In the genomic region with DNA sequence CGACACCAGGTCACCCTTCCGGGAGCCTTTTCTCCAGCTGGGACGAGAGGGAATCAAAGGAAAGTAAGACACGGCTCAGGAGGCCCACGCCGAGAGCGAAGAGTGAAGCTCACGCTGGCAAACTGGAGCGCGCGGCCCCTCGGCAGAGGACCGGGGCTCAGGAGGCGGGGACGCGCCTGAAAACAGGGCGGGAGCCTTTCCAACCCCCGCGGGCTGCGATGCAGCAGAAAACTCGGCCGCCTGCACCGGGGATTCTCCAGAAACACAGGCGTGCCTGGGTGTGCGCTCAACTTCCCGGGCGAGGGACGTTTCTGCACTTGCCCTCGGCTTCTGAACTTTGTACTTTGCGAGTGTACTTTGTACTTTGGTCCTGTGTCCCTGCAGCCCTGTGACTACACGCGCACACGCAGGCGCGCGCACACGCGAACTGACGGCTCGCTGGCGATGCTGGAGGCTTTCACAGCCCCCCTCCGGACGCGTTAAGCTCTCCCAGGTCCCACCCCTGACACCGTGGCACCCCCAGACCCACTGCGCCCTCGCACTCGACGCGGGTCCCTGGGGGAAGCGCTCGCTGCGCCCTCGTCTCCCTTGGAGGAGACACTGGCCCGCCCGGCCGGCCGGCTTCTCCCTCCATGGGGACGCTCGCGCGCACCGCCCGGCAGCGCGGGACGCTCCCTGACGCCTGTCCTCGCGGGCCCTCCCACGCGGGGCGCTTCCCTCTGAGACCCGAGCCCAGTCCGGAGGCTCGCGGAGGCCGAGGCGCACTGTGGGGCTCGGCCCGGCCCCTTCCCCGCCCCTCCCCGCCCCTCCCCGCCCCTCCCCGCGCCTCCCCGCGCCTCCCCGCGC, we compare ENCODE assay signal across 1 cellular context.
TF ChIP-seq lines count a peak whose summit lies in the region.

No MANE protein-coding gene starts in this region.

TF ChIP-seq in HepG2, 621 proteins besides CTCF, POLR2A, EP300 and RAD21 (continued from another document and continues in another):
- TF ChIP-seq, protein P1, sequence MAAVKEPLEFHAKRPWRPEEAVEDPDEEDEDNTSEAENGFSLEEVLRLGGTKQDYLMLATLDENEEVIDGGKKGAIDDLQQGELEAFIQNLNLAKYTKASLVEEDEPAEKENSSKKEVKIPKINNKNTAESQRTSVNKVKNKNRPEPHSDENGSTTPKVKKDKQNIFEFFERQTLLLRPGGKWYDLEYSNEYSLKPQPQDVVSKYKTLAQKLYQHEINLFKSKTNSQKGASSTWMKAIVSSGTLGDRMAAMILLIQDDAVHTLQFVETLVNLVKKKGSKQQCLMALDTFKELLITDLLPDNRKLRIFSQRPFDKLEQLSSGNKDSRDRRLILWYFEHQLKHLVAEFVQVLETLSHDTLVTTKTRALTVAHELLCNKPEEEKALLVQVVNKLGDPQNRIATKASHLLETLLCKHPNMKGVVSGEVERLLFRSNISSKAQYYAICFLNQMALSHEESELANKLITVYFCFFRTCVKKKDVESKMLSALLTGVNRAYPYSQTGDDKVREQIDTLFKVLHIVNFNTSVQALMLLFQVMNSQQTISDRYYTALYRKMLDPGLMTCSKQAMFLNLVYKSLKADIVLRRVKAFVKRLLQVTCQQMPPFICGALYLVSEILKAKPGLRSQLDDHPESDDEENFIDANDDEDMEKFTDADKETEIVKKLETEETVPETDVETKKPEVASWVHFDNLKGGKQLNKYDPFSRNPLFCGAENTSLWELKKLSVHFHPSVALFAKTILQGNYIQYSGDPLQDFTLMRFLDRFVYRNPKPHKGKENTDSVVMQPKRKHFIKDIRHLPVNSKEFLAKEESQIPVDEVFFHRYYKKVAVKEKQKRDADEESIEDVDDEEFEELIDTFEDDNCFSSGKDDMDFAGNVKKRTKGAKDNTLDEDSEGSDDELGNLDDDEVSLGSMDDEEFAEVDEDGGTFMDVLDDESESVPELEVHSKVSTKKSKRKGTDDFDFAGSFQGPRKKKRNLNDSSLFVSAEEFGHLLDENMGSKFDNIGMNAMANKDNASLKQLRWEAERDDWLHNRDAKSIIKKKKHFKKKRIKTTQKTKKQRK (IDR thresholded peaks at IDR 0.05; ENCODE audit: low read length): no peak
- TF ChIP-seq, protein P2, sequence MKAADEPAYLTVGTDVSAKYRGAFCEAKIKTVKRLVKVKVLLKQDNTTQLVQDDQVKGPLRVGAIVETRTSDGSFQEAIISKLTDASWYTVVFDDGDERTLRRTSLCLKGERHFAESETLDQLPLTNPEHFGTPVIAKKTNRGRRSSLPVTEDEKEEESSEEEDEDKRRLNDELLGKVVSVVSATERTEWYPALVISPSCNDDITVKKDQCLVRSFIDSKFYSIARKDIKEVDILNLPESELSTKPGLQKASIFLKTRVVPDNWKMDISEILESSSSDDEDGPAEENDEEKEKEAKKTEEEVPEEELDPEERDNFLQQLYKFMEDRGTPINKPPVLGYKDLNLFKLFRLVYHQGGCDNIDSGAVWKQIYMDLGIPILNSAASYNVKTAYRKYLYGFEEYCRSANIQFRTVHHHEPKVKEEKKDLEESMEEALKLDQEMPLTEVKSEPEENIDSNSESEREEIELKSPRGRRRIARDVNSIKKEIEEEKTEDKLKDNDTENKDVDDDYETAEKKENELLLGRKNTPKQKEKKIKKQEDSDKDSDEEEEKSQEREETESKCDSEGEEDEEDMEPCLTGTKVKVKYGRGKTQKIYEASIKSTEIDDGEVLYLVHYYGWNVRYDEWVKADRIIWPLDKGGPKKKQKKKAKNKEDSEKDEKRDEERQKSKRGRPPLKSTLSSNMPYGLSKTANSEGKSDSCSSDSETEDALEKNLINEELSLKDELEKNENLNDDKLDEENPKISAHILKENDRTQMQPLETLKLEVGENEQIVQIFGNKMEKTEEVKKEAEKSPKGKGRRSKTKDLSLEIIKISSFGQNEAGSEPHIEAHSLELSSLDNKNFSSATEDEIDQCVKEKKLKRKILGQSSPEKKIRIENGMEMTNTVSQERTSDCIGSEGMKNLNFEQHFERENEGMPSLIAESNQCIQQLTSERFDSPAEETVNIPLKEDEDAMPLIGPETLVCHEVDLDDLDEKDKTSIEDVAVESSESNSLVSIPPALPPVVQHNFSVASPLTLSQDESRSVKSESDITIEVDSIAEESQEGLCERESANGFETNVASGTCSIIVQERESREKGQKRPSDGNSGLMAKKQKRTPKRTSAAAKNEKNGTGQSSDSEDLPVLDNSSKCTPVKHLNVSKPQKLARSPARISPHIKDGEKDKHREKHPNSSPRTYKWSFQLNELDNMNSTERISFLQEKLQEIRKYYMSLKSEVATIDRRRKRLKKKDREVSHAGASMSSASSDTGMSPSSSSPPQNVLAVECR (CRISPR knock-in tag; IDR thresholded peaks at IDR 0.05; ENCODE audit: borderline replicate concordance): peak; percentile 74; the same call in 1 of the 2 replicates
- TF ChIP-seq, protein P3, sequence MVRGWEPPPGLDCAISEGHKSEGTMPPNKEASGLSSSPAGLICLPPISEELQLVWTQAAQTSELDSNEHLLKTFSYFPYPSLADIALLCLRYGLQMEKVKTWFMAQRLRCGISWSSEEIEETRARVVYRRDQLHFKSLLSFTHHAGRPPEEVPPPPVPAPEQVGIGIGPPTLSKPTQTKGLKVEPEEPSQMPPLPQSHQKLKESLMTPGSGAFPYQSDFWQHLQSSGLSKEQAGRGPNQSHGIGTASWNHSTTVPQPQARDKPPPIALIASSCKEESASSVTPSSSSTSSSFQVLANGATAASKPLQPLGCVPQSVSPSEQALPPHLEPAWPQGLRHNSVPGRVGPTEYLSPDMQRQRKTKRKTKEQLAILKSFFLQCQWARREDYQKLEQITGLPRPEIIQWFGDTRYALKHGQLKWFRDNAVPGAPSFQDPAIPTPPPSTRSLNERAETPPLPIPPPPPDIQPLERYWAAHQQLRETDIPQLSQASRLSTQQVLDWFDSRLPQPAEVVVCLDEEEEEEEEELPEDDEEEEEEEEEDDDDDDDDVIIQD (CRISPR knock-in tag; IDR thresholded peaks at IDR 0.05; ENCODE audit: low read depth): no peak
- TF ChIP-seq SATB2 (CRISPR knock-in tag; IDR thresholded peaks at IDR 0.05) (0 out of 2 replicates have a peak, but pooled peaks have one; percentile 52), ZNF775 (CRISPR knock-in tag; IDR thresholded peaks at IDR 0.05; ENCODE audit: borderline replicate concordance) (no peak), KLF12 (CRISPR knock-in tag; IDR thresholded peaks at IDR 0.05; ENCODE audit: borderline replicate concordance) (peak; percentile 86), ZNF616 (CRISPR knock-in tag; IDR thresholded peaks at IDR 0.05; ENCODE audit: low read depth) (0 out of 2 replicates have a peak, but pooled peaks have one; percentile 31), PHF8 (CRISPR knock-in tag; IDR thresholded peaks at IDR 0.05) (peak; percentile 43; the same call in 1 of the 2 replicates), SALL1 (CRISPR knock-in tag; IDR thresholded peaks at IDR 0.05) (peak; percentile 84), ZNF101 (CRISPR knock-in tag; IDR thresholded peaks at IDR 0.05; ENCODE audit: borderline replicate concordance, low read depth) (no peak), ZNF549 (CRISPR knock-in tag; IDR thresholded peaks at IDR 0.05) (0 out of 2 replicates have a peak, but pooled peaks have one; percentile 33), BCL6 (CRISPR knock-in tag; IDR thresholded peaks at IDR 0.05) (peak; percentile 32; the same call in 1 of the 2 replicates), SP1 (IDR thresholded peaks at IDR 0.05) (no peak), SP1 (CRISPR knock-in tag; IDR thresholded peaks at IDR 0.05) (peak; percentile 8; the same call in 1 of the 2 replicates), PTBP1 (IDR thresholded peaks at IDR 0.05; ENCODE audit: low read depth, low read length, poor library complexity, severe bottlenecking) (no peak), FOXC1 (CRISPR knock-in tag; IDR thresholded peaks at IDR 0.05; ENCODE audit: borderline replicate concordance) (peak; percentile 59; the same call in 1 of the 2 replicates)
- TF ChIP-seq, protein P4, sequence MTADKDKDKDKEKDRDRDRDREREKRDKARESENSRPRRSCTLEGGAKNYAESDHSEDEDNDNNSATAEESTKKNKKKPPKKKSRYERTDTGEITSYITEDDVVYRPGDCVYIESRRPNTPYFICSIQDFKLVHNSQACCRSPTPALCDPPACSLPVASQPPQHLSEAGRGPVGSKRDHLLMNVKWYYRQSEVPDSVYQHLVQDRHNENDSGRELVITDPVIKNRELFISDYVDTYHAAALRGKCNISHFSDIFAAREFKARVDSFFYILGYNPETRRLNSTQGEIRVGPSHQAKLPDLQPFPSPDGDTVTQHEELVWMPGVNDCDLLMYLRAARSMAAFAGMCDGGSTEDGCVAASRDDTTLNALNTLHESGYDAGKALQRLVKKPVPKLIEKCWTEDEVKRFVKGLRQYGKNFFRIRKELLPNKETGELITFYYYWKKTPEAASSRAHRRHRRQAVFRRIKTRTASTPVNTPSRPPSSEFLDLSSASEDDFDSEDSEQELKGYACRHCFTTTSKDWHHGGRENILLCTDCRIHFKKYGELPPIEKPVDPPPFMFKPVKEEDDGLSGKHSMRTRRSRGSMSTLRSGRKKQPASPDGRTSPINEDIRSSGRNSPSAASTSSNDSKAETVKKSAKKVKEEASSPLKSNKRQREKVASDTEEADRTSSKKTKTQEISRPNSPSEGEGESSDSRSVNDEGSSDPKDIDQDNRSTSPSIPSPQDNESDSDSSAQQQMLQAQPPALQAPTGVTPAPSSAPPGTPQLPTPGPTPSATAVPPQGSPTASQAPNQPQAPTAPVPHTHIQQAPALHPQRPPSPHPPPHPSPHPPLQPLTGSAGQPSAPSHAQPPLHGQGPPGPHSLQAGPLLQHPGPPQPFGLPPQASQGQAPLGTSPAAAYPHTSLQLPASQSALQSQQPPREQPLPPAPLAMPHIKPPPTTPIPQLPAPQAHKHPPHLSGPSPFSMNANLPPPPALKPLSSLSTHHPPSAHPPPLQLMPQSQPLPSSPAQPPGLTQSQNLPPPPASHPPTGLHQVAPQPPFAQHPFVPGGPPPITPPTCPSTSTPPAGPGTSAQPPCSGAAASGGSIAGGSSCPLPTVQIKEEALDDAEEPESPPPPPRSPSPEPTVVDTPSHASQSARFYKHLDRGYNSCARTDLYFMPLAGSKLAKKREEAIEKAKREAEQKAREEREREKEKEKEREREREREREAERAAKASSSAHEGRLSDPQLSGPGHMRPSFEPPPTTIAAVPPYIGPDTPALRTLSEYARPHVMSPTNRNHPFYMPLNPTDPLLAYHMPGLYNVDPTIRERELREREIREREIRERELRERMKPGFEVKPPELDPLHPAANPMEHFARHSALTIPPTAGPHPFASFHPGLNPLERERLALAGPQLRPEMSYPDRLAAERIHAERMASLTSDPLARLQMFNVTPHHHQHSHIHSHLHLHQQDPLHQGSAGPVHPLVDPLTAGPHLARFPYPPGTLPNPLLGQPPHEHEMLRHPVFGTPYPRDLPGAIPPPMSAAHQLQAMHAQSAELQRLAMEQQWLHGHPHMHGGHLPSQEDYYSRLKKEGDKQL (CRISPR knock-in tag; IDR thresholded peaks at IDR 0.05; ENCODE audit: low read depth): no peak
- TF ChIP-seq, protein P5, sequence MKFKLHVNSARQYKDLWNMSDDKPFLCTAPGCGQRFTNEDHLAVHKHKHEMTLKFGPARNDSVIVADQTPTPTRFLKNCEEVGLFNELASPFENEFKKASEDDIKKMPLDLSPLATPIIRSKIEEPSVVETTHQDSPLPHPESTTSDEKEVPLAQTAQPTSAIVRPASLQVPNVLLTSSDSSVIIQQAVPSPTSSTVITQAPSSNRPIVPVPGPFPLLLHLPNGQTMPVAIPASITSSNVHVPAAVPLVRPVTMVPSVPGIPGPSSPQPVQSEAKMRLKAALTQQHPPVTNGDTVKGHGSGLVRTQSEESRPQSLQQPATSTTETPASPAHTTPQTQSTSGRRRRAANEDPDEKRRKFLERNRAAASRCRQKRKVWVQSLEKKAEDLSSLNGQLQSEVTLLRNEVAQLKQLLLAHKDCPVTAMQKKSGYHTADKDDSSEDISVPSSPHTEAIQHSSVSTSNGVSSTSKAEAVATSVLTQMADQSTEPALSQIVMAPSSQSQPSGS (CRISPR knock-in tag; IDR thresholded peaks at IDR 0.05): 0 out of 2 replicates have a peak, but pooled peaks have one; percentile 38
- TF ChIP-seq, protein P6, sequence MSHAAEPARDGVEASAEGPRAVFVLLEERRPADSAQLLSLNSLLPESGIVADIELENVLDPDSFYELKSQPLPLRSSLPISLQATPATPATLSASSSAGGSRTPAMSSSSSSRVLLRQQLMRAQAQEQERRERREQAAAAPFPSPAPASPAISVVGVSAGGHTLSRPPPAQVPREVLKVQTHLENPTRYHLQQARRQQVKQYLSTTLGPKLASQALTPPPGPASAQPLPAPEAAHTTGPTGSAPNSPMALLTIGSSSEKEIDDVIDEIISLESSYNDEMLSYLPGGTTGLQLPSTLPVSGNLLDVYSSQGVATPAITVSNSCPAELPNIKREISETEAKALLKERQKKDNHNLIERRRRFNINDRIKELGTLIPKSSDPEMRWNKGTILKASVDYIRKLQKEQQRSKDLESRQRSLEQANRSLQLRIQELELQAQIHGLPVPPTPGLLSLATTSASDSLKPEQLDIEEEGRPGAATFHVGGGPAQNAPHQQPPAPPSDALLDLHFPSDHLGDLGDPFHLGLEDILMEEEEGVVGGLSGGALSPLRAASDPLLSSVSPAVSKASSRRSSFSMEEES (CRISPR knock-in tag; IDR thresholded peaks at IDR 0.05): peak; percentile 79
- TF ChIP-seq, protein P7, sequence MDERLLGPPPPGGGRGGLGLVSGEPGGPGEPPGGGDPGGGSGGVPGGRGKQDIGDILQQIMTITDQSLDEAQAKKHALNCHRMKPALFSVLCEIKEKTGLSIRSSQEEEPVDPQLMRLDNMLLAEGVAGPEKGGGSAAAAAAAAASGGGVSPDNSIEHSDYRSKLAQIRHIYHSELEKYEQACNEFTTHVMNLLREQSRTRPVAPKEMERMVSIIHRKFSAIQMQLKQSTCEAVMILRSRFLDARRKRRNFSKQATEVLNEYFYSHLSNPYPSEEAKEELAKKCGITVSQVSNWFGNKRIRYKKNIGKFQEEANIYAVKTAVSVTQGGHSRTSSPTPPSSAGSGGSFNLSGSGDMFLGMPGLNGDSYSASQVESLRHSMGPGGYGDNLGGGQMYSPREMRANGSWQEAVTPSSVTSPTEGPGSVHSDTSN (CRISPR knock-in tag; IDR thresholded peaks at IDR 0.05): no peak
- TF ChIP-seq, protein P8, sequence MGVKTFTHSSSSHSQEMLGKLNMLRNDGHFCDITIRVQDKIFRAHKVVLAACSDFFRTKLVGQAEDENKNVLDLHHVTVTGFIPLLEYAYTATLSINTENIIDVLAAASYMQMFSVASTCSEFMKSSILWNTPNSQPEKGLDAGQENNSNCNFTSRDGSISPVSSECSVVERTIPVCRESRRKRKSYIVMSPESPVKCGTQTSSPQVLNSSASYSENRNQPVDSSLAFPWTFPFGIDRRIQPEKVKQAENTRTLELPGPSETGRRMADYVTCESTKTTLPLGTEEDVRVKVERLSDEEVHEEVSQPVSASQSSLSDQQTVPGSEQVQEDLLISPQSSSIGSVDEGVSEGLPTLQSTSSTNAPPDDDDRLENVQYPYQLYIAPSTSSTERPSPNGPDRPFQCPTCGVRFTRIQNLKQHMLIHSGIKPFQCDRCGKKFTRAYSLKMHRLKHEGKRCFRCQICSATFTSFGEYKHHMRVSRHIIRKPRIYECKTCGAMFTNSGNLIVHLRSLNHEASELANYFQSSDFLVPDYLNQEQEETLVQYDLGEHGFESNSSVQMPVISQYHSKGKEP (CRISPR knock-in tag; IDR thresholded peaks at IDR 0.05): no peak
- TF ChIP-seq, protein P9, sequence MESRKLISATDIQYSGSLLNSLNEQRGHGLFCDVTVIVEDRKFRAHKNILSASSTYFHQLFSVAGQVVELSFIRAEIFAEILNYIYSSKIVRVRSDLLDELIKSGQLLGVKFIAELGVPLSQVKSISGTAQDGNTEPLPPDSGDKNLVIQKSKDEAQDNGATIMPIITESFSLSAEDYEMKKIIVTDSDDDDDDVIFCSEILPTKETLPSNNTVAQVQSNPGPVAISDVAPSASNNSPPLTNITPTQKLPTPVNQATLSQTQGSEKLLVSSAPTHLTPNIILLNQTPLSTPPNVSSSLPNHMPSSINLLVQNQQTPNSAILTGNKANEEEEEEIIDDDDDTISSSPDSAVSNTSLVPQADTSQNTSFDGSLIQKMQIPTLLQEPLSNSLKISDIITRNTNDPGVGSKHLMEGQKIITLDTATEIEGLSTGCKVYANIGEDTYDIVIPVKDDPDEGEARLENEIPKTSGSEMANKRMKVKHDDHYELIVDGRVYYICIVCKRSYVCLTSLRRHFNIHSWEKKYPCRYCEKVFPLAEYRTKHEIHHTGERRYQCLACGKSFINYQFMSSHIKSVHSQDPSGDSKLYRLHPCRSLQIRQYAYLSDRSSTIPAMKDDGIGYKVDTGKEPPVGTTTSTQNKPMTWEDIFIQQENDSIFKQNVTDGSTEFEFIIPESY (CRISPR knock-in tag; IDR thresholded peaks at IDR 0.05): 0 out of 2 replicates have a peak, but pooled peaks have one; percentile 5
